ENCODE assay signal across 1 cellular context in genomic region chr12:63919758-63920157, GRCh38.
TF ChIP-seq lines count a peak whose summit lies in the region.

No MANE protein-coding gene starts in this region.

TF ChIP-seq in IMR-90, 13 proteins besides CTCF, POLR2A, EP300 and RAD21 (continued from another document):
- TF ChIP-seq ELK1 (IDR thresholded peaks at IDR 0.05; ENCODE audit: borderline replicate concordance, low read depth, low read length) (no peak), MAZ (IDR thresholded peaks at IDR 0.05; ENCODE audit: borderline replicate concordance, low read depth, low read length) (no peak), CEBPB (IDR thresholded peaks at IDR 0.05; ENCODE audit: low read depth, low read length) (no peak), RCOR1 (IDR thresholded peaks at IDR 0.05; ENCODE audit: insufficient replicate concordance, low read length) (no peak), NFE2L2 (IDR thresholded peaks at IDR 0.05; ENCODE audit: low read depth, low read length) (no peak), CHD1 (IDR thresholded peaks at IDR 0.05; ENCODE audit: low read depth, low read length) (no peak)
